ENCODE assay signal across 1 cellular context in the genomic region with DNA sequence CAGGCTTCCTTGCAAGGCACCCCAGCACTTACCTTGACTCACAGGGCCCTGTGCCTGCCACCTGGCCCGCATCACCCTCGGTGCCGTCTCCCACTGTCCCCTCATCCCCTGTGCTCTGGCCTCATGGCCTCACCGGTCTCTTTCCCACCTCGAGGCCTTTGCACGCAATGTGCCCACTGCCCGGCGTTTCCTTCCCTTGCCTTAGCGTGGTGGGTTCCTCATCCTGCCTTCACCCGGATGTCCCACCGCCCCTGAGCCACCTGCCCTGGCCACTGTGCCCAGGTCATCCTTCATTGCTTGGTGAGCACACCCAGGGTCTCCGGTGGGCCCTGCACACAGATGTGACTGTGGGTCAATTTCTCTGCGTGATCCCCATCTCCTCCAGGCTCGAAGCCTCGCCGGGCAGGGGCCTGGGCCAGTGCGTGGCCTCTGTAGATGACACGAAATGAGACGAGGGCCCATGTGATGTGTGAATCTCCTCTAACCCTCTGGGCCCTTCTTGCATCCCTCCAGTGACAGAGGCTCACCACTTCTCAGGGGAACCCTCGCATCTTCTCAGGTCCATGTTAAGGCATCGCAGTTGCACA.
TF ChIP-seq lines count a peak whose summit lies in the region.

No MANE protein-coding gene starts in this region.

TF ChIP-seq in IMR-90, 13 proteins besides CTCF, POLR2A, EP300 and RAD21 (continued from another document):
- no peak for TF ChIP-seq BHLHE40 (IDR thresholded peaks at IDR 0.05; ENCODE audit: low read depth, low read length)
- TF ChIP-seq MAFK (IDR thresholded peaks at IDR 0.05; ENCODE audit: low read depth, low read length) = no peak
- TF ChIP-seq, protein P1, sequence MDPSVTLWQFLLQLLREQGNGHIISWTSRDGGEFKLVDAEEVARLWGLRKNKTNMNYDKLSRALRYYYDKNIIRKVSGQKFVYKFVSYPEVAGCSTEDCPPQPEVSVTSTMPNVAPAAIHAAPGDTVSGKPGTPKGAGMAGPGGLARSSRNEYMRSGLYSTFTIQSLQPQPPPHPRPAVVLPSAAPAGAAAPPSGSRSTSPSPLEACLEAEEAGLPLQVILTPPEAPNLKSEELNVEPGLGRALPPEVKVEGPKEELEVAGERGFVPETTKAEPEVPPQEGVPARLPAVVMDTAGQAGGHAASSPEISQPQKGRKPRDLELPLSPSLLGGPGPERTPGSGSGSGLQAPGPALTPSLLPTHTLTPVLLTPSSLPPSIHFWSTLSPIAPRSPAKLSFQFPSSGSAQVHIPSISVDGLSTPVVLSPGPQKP (IDR thresholded peaks at IDR 0.05; ENCODE audit: borderline replicate concordance, low read depth, low read length) = no peak
- no peak for TF ChIP-seq RCOR1 (IDR thresholded peaks at IDR 0.05; ENCODE audit: insufficient replicate concordance, low read length)
- TF ChIP-seq CEBPB (IDR thresholded peaks at IDR 0.05; ENCODE audit: low read depth, low read length) = no peak
- no peak for TF ChIP-seq NFE2L2 (IDR thresholded peaks at IDR 0.05; ENCODE audit: low read depth, low read length)
- no peak for TF ChIP-seq FOS (IDR thresholded peaks at IDR 0.05; ENCODE audit: low read depth, low read length)
- TF ChIP-seq SMC3 (IDR thresholded peaks at IDR 0.05; ENCODE audit: low read depth, low read length) = no peak
- no peak for TF ChIP-seq CHD1 (IDR thresholded peaks at IDR 0.05; ENCODE audit: low read depth, low read length)
- TF ChIP-seq MAZ (IDR thresholded peaks at IDR 0.05; ENCODE audit: borderline replicate concordance, low read depth, low read length) = no peak
- TF ChIP-seq RFX5 (IDR thresholded peaks at IDR 0.05; ENCODE audit: low read depth, low read length) = no peak
- TF ChIP-seq, protein P2, sequence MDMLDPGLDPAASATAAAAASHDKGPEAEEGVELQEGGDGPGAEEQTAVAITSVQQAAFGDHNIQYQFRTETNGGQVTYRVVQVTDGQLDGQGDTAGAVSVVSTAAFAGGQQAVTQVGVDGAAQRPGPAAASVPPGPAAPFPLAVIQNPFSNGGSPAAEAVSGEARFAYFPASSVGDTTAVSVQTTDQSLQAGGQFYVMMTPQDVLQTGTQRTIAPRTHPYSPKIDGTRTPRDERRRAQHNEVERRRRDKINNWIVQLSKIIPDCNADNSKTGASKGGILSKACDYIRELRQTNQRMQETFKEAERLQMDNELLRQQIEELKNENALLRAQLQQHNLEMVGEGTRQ (IDR thresholded peaks at IDR 0.05; ENCODE audit: low read depth, low read length) = no peak
